In genomic region chr4:136636155-136636554, GRCh38 we compare ENCODE assay signal across 27 cellular contexts.
"Had no signal": no experiment of that assay in that cellular context is flagged by ENCODE, and none has a peak within 500 bp of the region (broad histone marks: within the 10 kb centered on the region; RNA-seq: fewer than 3 reads in every experiment).

No MANE protein-coding gene starts in this region.

- DNase-seq: activated CD4-positive, alpha-beta T cell treated with anti-CD3 and anti-CD28 coated beads for 36 hours; activated CD4-positive, alpha-beta T cell treated with anti-CD3 and anti-CD28 coated beads, Interleukin-2, amount 10 ng/mL, durations not matched to agents 7 days and 5 days; activated CD4-positive, alpha-beta T cell treated with anti-CD3 and anti-CD28 coated beads, Interleukin-2, amount 50 U/mL, for 48 hours; activated CD8-positive, alpha-beta T cell treated with anti-CD3 and anti-CD28 coated beads, Interleukin-2, amount 10 ng/mL, durations not matched to agents 7 days and 5 days; activated gamma-delta T cell; activated naive CD4-positive, alpha-beta T cell treated with Interleukin-2 at 50 U/mL for 16 hours; activated naive CD8-positive, alpha-beta T cell treated with anti-CD3 and anti-CD28 coated beads, Interleukin-2, amount 10 ng/mL, durations not matched to agents 7 days and 5 days; activated T-cell treated with anti-CD3 and anti-CD28 coated beads, Interleukin-2, amount 50 U/mL, for 24 hours; body of pancreas; NCI-H1105; NCI-H1417 treated with DMSO at 0.1 percent for 48 hours; NCI-H187 treated with DMSO at 0.1 percent for 48 hours; NCI-H2081; NCI-H345; NCI-H524 treated with DMSO at 0.1 percent for 48 hours; NK-92 treated with Interleukin-12 subunit alpha and Interleukin-12 subunit beta, amount 100 ng/mL, for 24 hours; PC-3; Peyer's patch; RPMI8226; SW 1271; T1000 had no signal

- H3K27ac Mint-ChIP-seq: activated CD4-positive, alpha-beta T cell treated with anti-CD3 and anti-CD28 coated beads for 36 hours; activated CD4-positive, alpha-beta T cell treated with anti-CD3 and anti-CD28 coated beads, Interleukin-2, amount 10 ng/mL, durations not matched to agents 7 days and 5 days; activated CD8-positive, alpha-beta T cell treated with anti-CD3 and anti-CD28 coated beads, Interleukin-2, amount 10 ng/mL, durations not matched to agents 7 days and 5 days; activated naive CD4-positive, alpha-beta T cell treated with anti-CD3 and anti-CD28 coated beads, Interleukin-2, amount 50 U/mL, for 24 hours; activated naive CD8-positive, alpha-beta T cell treated with anti-CD3 and anti-CD28 coated beads, Interleukin-2, amount 10 ng/mL, durations not matched to agents 7 days and 5 days; activated T-cell treated with anti-CD3 and anti-CD28 coated beads, Interleukin-2, amount 50 U/mL, for 24 hours; activated T-helper 2 cell treated with anti-CD3 and anti-CD28 coated beads, Interferon-gamma antibody, Interleukin-2, Interleukin-4, amounts not matched to agents 10 μg/mL and 5 μg/mL and 100 μg/mL, durations not matched to agents 14 hours and 24 hours and 36 hours had no signal

- H3K4me1 Mint-ChIP-seq: activated CD4-positive, alpha-beta T cell treated with anti-CD3 and anti-CD28 coated beads for 36 hours; activated CD4-positive, alpha-beta T cell treated with anti-CD3 and anti-CD28 coated beads, Interleukin-2, amount 10 ng/mL, durations not matched to agents 7 days and 5 days; activated naive CD4-positive, alpha-beta T cell treated with anti-CD3 and anti-CD28 coated beads, Interleukin-2, amount 50 U/mL, for 24 hours; activated naive CD8-positive, alpha-beta T cell treated with anti-CD3 and anti-CD28 coated beads, Interleukin-2, amount 10 ng/mL, durations not matched to agents 7 days and 5 days had no signal

- H3K4me1 ChIP-seq: body of pancreas, breast epithelium, Peyer's patch had no signal

- H3K36me3 ChIP-seq: breast epithelium, Peyer's patch had no signal

- H3K9ac ChIP-seq: KMS-11 had no signal

- H3K36me3 Mint-ChIP-seq: activated naive CD4-positive, alpha-beta T cell treated with anti-CD3 and anti-CD28 coated beads, Interleukin-2, amount 50 U/mL, for 24 hours; activated naive CD8-positive, alpha-beta T cell treated with anti-CD3 and anti-CD28 coated beads, Interleukin-2, amount 10 ng/mL, durations not matched to agents 7 days and 5 days had no signal

- H3K9me3 ChIP-seq: body of pancreas, breast epithelium, Peyer's patch had no signal

- ATAC-seq: activated CD4-positive, alpha-beta T cell treated with anti-CD3 and anti-CD28 coated beads for 36 hours; activated CD4-positive, CD25-positive, alpha-beta regulatory T cell treated with anti-CD3 and anti-CD28 coated beads, Interleukin-2, amount 50 U/mL, for 24 hours; activated CD8-positive, alpha-beta T cell treated with anti-CD3 and anti-CD28 coated beads, Interleukin-2, amount 10 ng/mL, durations not matched to agents 7 days and 5 days; body of pancreas; PC-3 had no signal

- H3K27ac ChIP-seq: body of pancreas, breast epithelium, KMS-11, Peyer's patch had no signal

- FAIRE-seq: astrocyte had no signal

- H3K27me3 ChIP-seq: body of pancreas, breast epithelium, Peyer's patch had no signal

- H3K4me3 Mint-ChIP-seq: activated CD4-positive, alpha-beta T cell treated with anti-CD3 and anti-CD28 coated beads for 36 hours; activated CD4-positive, alpha-beta T cell treated with anti-CD3 and anti-CD28 coated beads, Interleukin-2, amount 10 ng/mL, durations not matched to agents 7 days and 5 days; activated CD8-positive, alpha-beta T cell treated with anti-CD3 and anti-CD28 coated beads, Interleukin-2, amount 10 ng/mL, durations not matched to agents 7 days and 5 days; activated naive CD4-positive, alpha-beta T cell treated with anti-CD3 and anti-CD28 coated beads, Interleukin-2, amount 50 U/mL, for 24 hours; activated naive CD8-positive, alpha-beta T cell treated with anti-CD3 and anti-CD28 coated beads, Interleukin-2, amount 10 ng/mL, durations not matched to agents 7 days and 5 days; activated T-cell treated with anti-CD3 and anti-CD28 coated beads, Interleukin-2, amount 50 U/mL, for 24 hours had no signal

- H3K4me2 ChIP-seq: KMS-11 had no signal

- H3K27me3 Mint-ChIP-seq: activated CD4-positive, alpha-beta T cell treated with anti-CD3 and anti-CD28 coated beads for 36 hours; activated CD4-positive, alpha-beta T cell treated with anti-CD3 and anti-CD28 coated beads, Interleukin-2, amount 10 ng/mL, durations not matched to agents 7 days and 5 days; activated naive CD4-positive, alpha-beta T cell treated with anti-CD3 and anti-CD28 coated beads, Interleukin-2, amount 50 U/mL, for 24 hours; activated naive CD8-positive, alpha-beta T cell treated with anti-CD3 and anti-CD28 coated beads, Interleukin-2, amount 10 ng/mL, durations not matched to agents 7 days and 5 days; activated T-cell treated with anti-CD3 and anti-CD28 coated beads, Interleukin-2, amount 50 U/mL, for 24 hours had no signal

- H3K4me3 ChIP-seq: body of pancreas, breast epithelium, Peyer's patch had no signal

- H3K9me3 Mint-ChIP-seq: activated CD4-positive, alpha-beta T cell treated with anti-CD3 and anti-CD28 coated beads, Interleukin-2, amount 10 ng/mL, durations not matched to agents 7 days and 5 days; activated naive CD4-positive, alpha-beta T cell treated with anti-CD3 and anti-CD28 coated beads, Interleukin-2, amount 50 U/mL, for 24 hours; activated naive CD8-positive, alpha-beta T cell treated with anti-CD3 and anti-CD28 coated beads, Interleukin-2, amount 10 ng/mL, durations not matched to agents 7 days and 5 days; activated T-cell treated with anti-CD3 and anti-CD28 coated beads, Interleukin-2, amount 50 U/mL, for 24 hours; activated T-helper 2 cell treated with anti-CD3 and anti-CD28 coated beads, Interferon-gamma antibody, Interleukin-2, Interleukin-4, amounts not matched to agents 10 μg/mL and 5 μg/mL and 100 μg/mL, durations not matched to agents 14 hours and 24 hours and 36 hours had no signal
